ENCODE assay signal across 8 cellular contexts in genomic region chr14:103594265-103594664, GRCh38. TPM values are rescaled to one million over a fixed set of nuclear protein-coding genes. Genes with fewer than 3 reads are reported as not detected.
DNase-seq lines count a peak whose midpoint lies in the region; ATAC-seq and TF ChIP-seq lines count a peak whose summit lies in the region.

No MANE protein-coding gene starts in this region.

- H3K4me3 Mint-ChIP-seq in natural killer cell, result no peak overlapping the region

- H3K4me1 ChIP-seq in MM.1S (ENCODE audit: low read length) (no peaks in the 10 kb centered on the region), heart right ventricle (peaks cover 0 to 37% (median 22%) of the 10 kb centered on the region in 9 donors)

- DNase-seq in MM.1S (no peak), SK-N-MC (ENCODE audit: low read depth, low spot score) (peak; percentile 75), heart right ventricle (peak; percentile 25 to 49), skeletal muscle cell (ENCODE audit: low read depth) (peak; percentile 19), natural killer cell (no peak), T-helper 2 cell (no peak)

- H3K9me2 ChIP-seq in MM.1S (replicated peaks; ENCODE audit: insufficient read depth, low read length), result no peaks in the 10 kb centered on the region

- H3F3A ChIP-seq in MM.1S (ENCODE audit: insufficient read depth, low read length), result no peaks in the 10 kb centered on the region

- no peaks in the 10 kb centered on the region for H3K36me3 Mint-ChIP-seq in natural killer cell

- H4K20me1 ChIP-seq in MM.1S (ENCODE audit: insufficient read depth, low read length), result no peaks in the 10 kb centered on the region

- peak overlapping the region; percentile 50; the same call in 1 of the 2 replicates for H3K4me2 ChIP-seq in MM.1S (ENCODE audit: low read depth, low read length)

- H3K4me1 Mint-ChIP-seq in natural killer cell, result no peaks in the 10 kb centered on the region

- H3K27me3 ChIP-seq in MM.1S (replicated peaks; ENCODE audit: insufficient read depth, low read length) (no peaks in the 10 kb centered on the region), heart right ventricle (no peaks in the 10 kb centered on the region)

- no peaks in the 10 kb centered on the region for H3K79me2 ChIP-seq in MM.1S (ENCODE audit: low read length)

- no peak overlapping the region for H3K27ac Mint-ChIP-seq in natural killer cell

- TF ChIP-seq CTCF in MM.1S (IDR thresholded peaks at IDR 0.05; ENCODE audit: low read length) (no peak), heart right ventricle (IDR thresholded peaks at IDR 0.05) (no peak), natural killer cell (IDR thresholded peaks at IDR 0.05) (no peak)

- H3K27ac ChIP-seq in MM.1S (ENCODE audit: low read length), result no peak overlapping the region
- peak overlapping the region; percentile 94 for H3K27ac ChIP-seq in SK-N-MC
- peak overlapping the region in 8 of 10 donors; percentile 41 to 70 (median 52) for H3K27ac ChIP-seq in heart right ventricle

- no peaks in the 10 kb centered on the region for H3K36me3 ChIP-seq in MM.1S (replicated peaks; ENCODE audit: insufficient read depth, low read length)
- no peaks in the 10 kb centered on the region for H3K36me3 ChIP-seq in SK-N-MC (ENCODE audit: insufficient read depth, low read length)
- peaks cover 0 to 24% (median 0%) of the 10 kb centered on the region in 9 donors for H3K36me3 ChIP-seq in heart right ventricle

- H3K27me3 Mint-ChIP-seq in natural killer cell (ENCODE audit: low read depth in 2 of 2), result no peaks in the 10 kb centered on the region

- no peaks in the 10 kb centered on the region for H3K9me3 Mint-ChIP-seq in natural killer cell

- no peak overlapping the region for H3K9ac ChIP-seq in MM.1S (ENCODE audit: low read length)
- H3K9ac ChIP-seq in SK-N-MC (ENCODE audit: insufficient read length), result peak overlapping the region; percentile 64

- intact Hi-C loops in heart right ventricle (cut with DNase I), result no loop called here
- intact Hi-C loops in natural killer cell (cut with micrococcal nuclease), result no loop called here

- no peaks in the 10 kb centered on the region for H3K9me3 ChIP-seq in MM.1S (replicated peaks; ENCODE audit: insufficient read depth, low read length)
- H3K9me3 ChIP-seq in SK-N-MC (ENCODE audit: low read depth, low read length), result no peaks in the 10 kb centered on the region
- no peaks in the 10 kb centered on the region for H3K9me3 ChIP-seq in heart right ventricle

- WGBS in heart right ventricle, 2 donors, result 48 to 50% methylated on average over 9 to 11 of the region's 11 CpGs

- ATAC-seq in heart right ventricle (peak; percentile 43 to 85 (median 68)), natural killer cell (no peak), GM19035 (IDR thresholded peaks at IDR 0.05; ENCODE audit: unreplicated experiment) (no peak), HG03097 (IDR thresholded peaks at IDR 0.05; ENCODE audit: low FRiP score, unreplicated experiment) (no peak)

- no peak overlapping the region for H3K4me3 ChIP-seq in MM.1S (ENCODE audit: low read length)
- peak overlapping the region; percentile 59 for H3K4me3 ChIP-seq in SK-N-MC
- H3K4me3 ChIP-seq in heart right ventricle, result peak overlapping the region in 2 of 10 donors; percentile 5 to 24
- no peak overlapping the region for H3K4me3 ChIP-seq in skeletal muscle cell (ENCODE audit: low read depth, low read length)

- H2AFZ ChIP-seq in MM.1S (ENCODE audit: low read length), result no peak overlapping the region

RNA-seq across cellular contexts. Expression of gene COA8, which starts 31.5 kb away (rescaled TPM):
- total RNA-seq in heart right ventricle (10 to 100 TPM; 33.3 to 53.9 (median 40.3) TPM), natural killer cell (10 to 100 TPM; 22.2 to 32.0 (median 24.9) TPM)
- 100 to 1,000 TPM in 1 of 2 donors, 10 to 100 TPM in 1; 51.6 to 141 TPM for polyA plus RNA-seq in heart right ventricle

RNA-seq across cellular contexts. Expression of gene BAG5, which starts 31.8 kb away (rescaled TPM):
- total RNA-seq in heart right ventricle (10 to 100 TPM; 14.0 to 19.7 (median 16.8) TPM), natural killer cell (10 to 100 TPM; 36.1 to 48.0 (median 47.0) TPM)
- 1 to 10 TPM; 5.0 to 9.9 TPM for polyA plus RNA-seq in heart right ventricle

RNA-seq across cellular contexts. Expression of gene KLC1, which starts 34.7 kb away (rescaled TPM):
- total RNA-seq in heart right ventricle, result 100 to 1,000 TPM; 123 to 166 (median 146) TPM
- 100 to 1,000 TPM; 151 to 220 TPM for polyA plus RNA-seq in heart right ventricle
- total RNA-seq in natural killer cell, result 100 to 1,000 TPM; 144 to 200 (median 178) TPM

Comparison
In these comparisons a context has a peak if more than half of its experiments do, and no peak if none do; other contexts are left out.
1. DNase-seq: peak in SK-N-MC (single experiment), heart right ventricle (2 of 2) and skeletal muscle cell (single experiment); none in MM.1S (single experiment), natural killer cell (single experiment) and T-helper 2 cell (0 of 5).
2. ATAC-seq: peak in heart right ventricle (8 of 8); none in natural killer cell (0 of 3), GM19035 (single experiment) and HG03097 (single experiment).